In genomic region chr22:21984793-21985192, GRCh38 we compare ENCODE assay signal across 12 cellular contexts. TPM values are rescaled to one million over a fixed set of nuclear protein-coding genes. Genes with fewer than 3 reads are reported as not detected.
DNase-seq lines count a peak whose midpoint lies in the region; TF ChIP-seq lines count a peak whose summit lies in the region.
"Had no signal": no experiment of that assay in that cellular context is flagged by ENCODE, and none has a peak within 500 bp of the region (broad histone marks: within the 10 kb centered on the region; RNA-seq: fewer than 3 reads in every experiment).

No MANE protein-coding gene starts in this region.

- H3K27me3 Mint-ChIP-seq in CD8-positive, alpha-beta memory T cell: peaks cover 3 to 10% of the 10 kb centered on the region in 2 donors

- H3K27ac ChIP-seq in 22Rv1 (no peak overlapping the region), uterus (no peak overlapping the region)
- no peak overlapping the region for H3K27ac ChIP-seq in CD8-positive, alpha-beta memory T cell (ENCODE audit: low read depth, low read length)
- H3K27ac ChIP-seq: epithelial cell of prostate, right lobe of liver had no signal

- CTCF ChIA-PET in CD8-positive, alpha-beta memory T cell (lab: Charles Lee): interaction anchor here (1.0 kb wide), 1 partner anchor 13 kb away, joined by 5 read pairs; no protein-coding TSS in a partner anchor

- no peaks in the 10 kb centered on the region for H3K9me3 Mint-ChIP-seq in CD8-positive, alpha-beta memory T cell

- TF ChIP-seq CTCF in 22Rv1 (IDR thresholded peaks at IDR 0.05) (peak; percentile 75), GM12873 (IDR thresholded peaks at IDR 0.05; ENCODE audit: insufficient read depth, low read depth, low read length, missing control alignments) (peak; percentile 67), foreskin fibroblast (IDR thresholded peaks at IDR 0.05; ENCODE audit: low read depth, low read length) (peak; percentile 37), uterus (IDR thresholded peaks at IDR 0.05) (no peak)

- H3K27me3 ChIP-seq in CD8-positive, alpha-beta memory T cell (ENCODE audit: insufficient read depth, low read length, poor library complexity, severe bottlenecking): no peaks in the 10 kb centered on the region
- no peaks in the 10 kb centered on the region for H3K27me3 ChIP-seq in uterus
- H3K27me3 ChIP-seq: right lobe of liver had no signal

- intact Hi-C loops in uterus (cut with DNase I; ENCODE audit: low total_unique reads): no loop called here

- no peak overlapping the region for H3K27ac Mint-ChIP-seq in CD8-positive, alpha-beta memory T cell

- no peaks in the 10 kb centered on the region for H3K9me3 ChIP-seq in CD8-positive, alpha-beta memory T cell (ENCODE audit: low read length)
- no peaks in the 10 kb centered on the region for H3K9me3 ChIP-seq in uterus
- H3K9me3 ChIP-seq: right lobe of liver had no signal

- POLR2A ChIA-PET in CD8-positive, alpha-beta memory T cell (lab: Charles Lee): no interaction called here

- H3K4me3 Mint-ChIP-seq in CD8-positive, alpha-beta memory T cell: peak overlapping the region in 2 of 7 donors; percentile 42 to 59

- no peaks in the 10 kb centered on the region for H3K36me3 ChIP-seq in CD8-positive, alpha-beta memory T cell (ENCODE audit: insufficient read depth, low read length)
- no peaks in the 10 kb centered on the region for H3K36me3 ChIP-seq in uterus
- H3K36me3 ChIP-seq: right lobe of liver had no signal

- peaks cover 17% of the 10 kb centered on the region for H3K4me1 ChIP-seq in CD8-positive, alpha-beta memory T cell (ENCODE audit: insufficient read depth, low read length)
- peaks cover 0 to 8% of the 10 kb centered on the region in 2 donors for H3K4me1 ChIP-seq in uterus

- H3K4me3 ChIP-seq in foreskin fibroblast (ENCODE audit: low read depth in 1 of 2, low read length in 2 of 2): no peak overlapping the region
- H3K4me3 ChIP-seq in CD8-positive, alpha-beta memory T cell (ENCODE audit: low read length): no peak overlapping the region
- H3K4me3 ChIP-seq in uterus: no peak overlapping the region
- H3K4me3 ChIP-seq: right lobe of liver had no signal

- peak; percentile 86 for DNase-seq in SK-MEL-5 (ENCODE audit: low read depth, low spot score)
- DNase-seq in foreskin fibroblast: peak; percentile 8 to 32
- DNase-seq in CD8-positive, alpha-beta memory T cell: no peak
- DNase-seq in uterus: no peak
- DNase-seq in NCI-H128 (lab: John Stamatoyannopoulos, UW; ENCODE audit: unreplicated experiment): no peak
- no peak for DNase-seq in activated effector memory CD4-positive, alpha-beta T cell treated with anti-CD3 and anti-CD28 coated beads, Interleukin-2, amount 50 U/mL, for 16 hours
- DNase-seq: activated CD8-positive, alpha-beta memory T cell treated with anti-CD3 and anti-CD28 coated beads for 24 hours; DMS79; right lobe of liver had no signal

- peaks cover 0 to 8% (median 2%) of the 10 kb centered on the region in 3 donors for H3K36me3 Mint-ChIP-seq in CD8-positive, alpha-beta memory T cell

- TF ChIP-seq POLR2A in uterus (IDR thresholded peaks at IDR 0.05): no peak

- in situ Hi-C loops in SK-MEL-5 (cut with HindIII; ENCODE audit: low pct_unique_long_range_greater_than_20kb, low sequenced_read_pairs): no loop called here

- H3K4me1 Mint-ChIP-seq in CD8-positive, alpha-beta memory T cell: peaks cover 25 to 30% (median 29%) of the 10 kb centered on the region in 3 donors

RNA-seq across cellular contexts. Expression of gene TOP3B, which starts 2.2 kb away (rescaled TPM):
- total RNA-seq in SK-MEL-5 (2014; rRNA removed; shearing (Covaris generic)): 24.9 and 26.2 TPM in 2 replicates
- polyA plus RNA-seq in SK-MEL-5 (2015; cell fraction: cytosol; rRNA removed): 19.8 and 20.9 TPM in 2 replicates
- 191 and 208 TPM in 2 replicates for polyA plus RNA-seq in SK-MEL-5 (2015; cell fraction: nucleus; rRNA removed)
- 10 to 100 TPM; 30.1 to 36.9 TPM for total RNA-seq in CD8-positive, alpha-beta memory T cell
- 17.3 TPM for polyA plus RNA-seq in CD8-positive, alpha-beta memory T cell
- total RNA-seq in uterus: 10 to 100 TPM in 3 of 4 donors, 1 to 10 TPM in 1; 6.2 to 36.4 (median 20.9) TPM

RNA-seq across cellular contexts. Expression of gene PPM1F, which starts 32.1 kb away (rescaled TPM):
- 59.5 and 65.1 TPM in 2 replicates for total RNA-seq in SK-MEL-5 (2014; rRNA removed; shearing (Covaris generic))
- 62.3 and 79.4 TPM in 2 replicates for polyA plus RNA-seq in SK-MEL-5 (2015; cell fraction: cytosol; rRNA removed)
- 80.9 and 89.2 TPM in 2 replicates for polyA plus RNA-seq in SK-MEL-5 (2015; cell fraction: nucleus; rRNA removed)
- total RNA-seq in CD8-positive, alpha-beta memory T cell: 10 to 100 TPM; 25.4 to 29.1 TPM
- polyA plus RNA-seq in CD8-positive, alpha-beta memory T cell: 9.2 TPM
- 10 to 100 TPM; 16.2 to 67.3 (median 48.8) TPM for total RNA-seq in uterus

Comparison
In these comparisons a context has a peak if more than half of its experiments do, and no peak if none do; other contexts are left out.
1. CTCF ChIP-seq: peak in 22Rv1 (single experiment), GM12873 (single experiment) and foreskin fibroblast (single experiment); none in uterus (0 of 4).
2. DNase-seq: peak in SK-MEL-5 (single experiment) and foreskin fibroblast (2 of 2); none in CD8-positive, alpha-beta memory T cell (0 of 5), uterus (0 of 2), NCI-H128 (single experiment) and activated effector memory CD4-positive, alpha-beta T cell treated with anti-CD3 and anti-CD28 coated beads, Interleukin-2, amount 50 U/mL, for 16 hours (single experiment).